ENCODE assay signal across 9 cellular contexts in genomic region chr10:69237528-69238159, GRCh38. TPM values are rescaled to one million over a fixed set of nuclear protein-coding genes. Genes with fewer than 3 reads are reported as not detected.
A peak's percentile ranks its signal among the peaks of the same experiment; 100 is the strongest.
DNase-seq lines count a peak whose midpoint lies in the region; ATAC-seq and TF ChIP-seq lines count a peak whose summit lies in the region.
"Had no signal": no experiment of that assay in that cellular context is flagged by ENCODE, and none has a peak within 500 bp of the region (broad histone marks: within the 10 kb centered on the region; RNA-seq: fewer than 3 reads in every experiment).

No MANE protein-coding gene starts in this region.

- ATAC-seq in T-cell (replicated peaks in 1 of 4) (peak; percentile 83 to 95 (median 91)), heart right ventricle (peak; percentile 95 to 100 (median 98))
- ATAC-seq in activated naive CD8-positive, alpha-beta T cell treated with anti-CD3 and anti-CD28 coated beads, Interleukin-2, amount 50 U/mL, for 24 hours: peak; percentile 95

- intact Hi-C loops in heart right ventricle (cut with DNase I): loop anchor here (1.0 to 10.0 kb wide), 11 partner anchors 77 to 401 kb away; partner anchors contain the start of gene FAM241B (in 2 of the 10)

- no peak overlapping the region for H3K4me3 ChIP-seq in HFF-Myc (replicated peaks; ENCODE audit: low read depth, low read length)
- H3K4me3 ChIP-seq in heart right ventricle: no peak overlapping the region

- H3K4me3 Mint-ChIP-seq in T-cell: no peak overlapping the region
- no peak overlapping the region for H3K4me3 Mint-ChIP-seq in activated naive CD8-positive, alpha-beta T cell treated with anti-CD3 and anti-CD28 coated beads, Interleukin-2, amount 50 U/mL, for 24 hours

- H3K27me3 ChIP-seq in heart right ventricle: no peaks in the 10 kb centered on the region

- H3K27me3 Mint-ChIP-seq in T-cell: no peaks in the 10 kb centered on the region
- no peaks in the 10 kb centered on the region for H3K27me3 Mint-ChIP-seq in activated naive CD8-positive, alpha-beta T cell treated with anti-CD3 and anti-CD28 coated beads, Interleukin-2, amount 50 U/mL, for 24 hours

- peaks cover 14 to 25% (median 20%) of the 10 kb centered on the region in 3 donors for H3K4me1 Mint-ChIP-seq in T-cell
- peaks cover 10% of the 10 kb centered on the region for H3K4me1 Mint-ChIP-seq in activated naive CD8-positive, alpha-beta T cell treated with anti-CD3 and anti-CD28 coated beads, Interleukin-2, amount 50 U/mL, for 24 hours

- POLR2A ChIA-PET in T-cell (lab: Charles Lee): no interaction called here

- H3K27ac Mint-ChIP-seq in T-cell: no peak overlapping the region
- no peak overlapping the region for H3K27ac Mint-ChIP-seq in activated naive CD8-positive, alpha-beta T cell treated with anti-CD3 and anti-CD28 coated beads, Interleukin-2, amount 50 U/mL, for 24 hours

- DNase-seq in HFF-Myc (ENCODE audit: extremely low read depth, low read depth): peak; percentile 37
- DNase-seq in NCI-H1105 treated with DMSO at 0.1 percent for 48 hours (lab: John Stamatoyannopoulos, UW): peak; percentile 65
- peak; percentile 50 to 91 (median 82) for DNase-seq in T-cell
- peak; percentile 91 for DNase-seq in activated naive CD8-positive, alpha-beta T cell treated with anti-CD3 and anti-CD28 coated beads, Interleukin-2, amount 50 U/mL, for 24 hours
- peak; percentile 88 to 91 for DNase-seq in heart right ventricle
- DNase-seq in renal cortical epithelial cell (ENCODE audit: low read depth): peak; percentile 39
- DNase-seq in NCI-H524 treated with DMSO at 0.1 percent for 48 hours (lab: John Stamatoyannopoulos, UW): no peak

- no peak overlapping the region for H3K27ac ChIP-seq in heart right ventricle

- H3K36me3 ChIP-seq in heart right ventricle: no peaks in the 10 kb centered on the region

- H3K9me3 ChIP-seq in heart right ventricle: no peaks in the 10 kb centered on the region

- H3K9me3 Mint-ChIP-seq in T-cell: no peaks in the 10 kb centered on the region
- no peaks in the 10 kb centered on the region for H3K9me3 Mint-ChIP-seq in activated naive CD8-positive, alpha-beta T cell treated with anti-CD3 and anti-CD28 coated beads, Interleukin-2, amount 50 U/mL, for 24 hours

- WGBS in heart right ventricle, 2 donors: 18 to 23% methylated on average over 17 of the region's 17 CpGs

- peaks cover 0 to 19% (median 4%) of the 10 kb centered on the region in 9 donors for H3K4me1 ChIP-seq in heart right ventricle

- peak; percentile 58 for TF ChIP-seq CTCF in GM12801 (IDR thresholded peaks at IDR 0.05; ENCODE audit: extremely low read depth, insufficient read length)
- TF ChIP-seq CTCF in HFF-Myc (IDR thresholded peaks at IDR 0.05; ENCODE audit: low read depth, low read length, missing control alignments): peak; percentile 95
- TF ChIP-seq CTCF in heart right ventricle (IDR thresholded peaks at IDR 0.05): peak; percentile 76 to 96 (median 93)

- CTCF ChIA-PET in T-cell (lab: Charles Lee): interaction anchor here (0.6 to 1.7 kb wide), 3 partner anchors 18 to 155 kb away, joined by 3 to 5 read pairs (median 3); partner anchors contain the start of gene HKDC1 (in 1 of the 2)

- no peaks in the 10 kb centered on the region for H3K36me3 Mint-ChIP-seq in T-cell
- H3K36me3 Mint-ChIP-seq in activated naive CD8-positive, alpha-beta T cell treated with anti-CD3 and anti-CD28 coated beads, Interleukin-2, amount 50 U/mL, for 24 hours (ENCODE audit: low read depth): no peaks in the 10 kb centered on the region

RNA-seq across cellular contexts. Expression of gene HKDC1, which starts 17.5 kb away (rescaled TPM):
- total RNA-seq in T-cell (1 to 10 TPM; 2.3 to 6.5 (median 5.2) TPM), heart right ventricle (under 1 TPM in 1 of 10 donors, not detected in 9; 0.07 TPM), renal cortical epithelial cell (51.7 and 117 TPM in 2 replicates)
- polyA plus RNA-seq in heart right ventricle: under 1 TPM in 1 of 2 donors, not detected in 1; 0.03 TPM
- total RNA-seq: pulmonary artery endothelial cell had no signal

RNA-seq across cellular contexts. Expression of gene HK1, which starts 40.7 kb away (rescaled TPM):
- total RNA-seq in T-cell (10 to 100 TPM; 66.3 to 85.5 (median 83.6) TPM), heart right ventricle (100 to 1,000 TPM; 178 to 322 (median 239) TPM), renal cortical epithelial cell (69.6 and 131 TPM in 2 replicates)
- 100 to 1,000 TPM in 1 of 2 donors, 10 to 100 TPM in 1; 51.9 to 161 TPM for polyA plus RNA-seq in heart right ventricle

RNA-seq across cellular contexts. Expression of gene SUPV3L1, which starts 57.6 kb away (rescaled TPM):
- total RNA-seq in T-cell (10 to 100 TPM; 34.1 to 50.7 (median 36.1) TPM), heart right ventricle (10 to 100 TPM; 32.9 to 49.4 (median 38.0) TPM), renal cortical epithelial cell (31.6 and 31.9 TPM in 2 replicates)
- polyA plus RNA-seq in heart right ventricle: 100 to 1,000 TPM in 1 of 2 donors, 10 to 100 TPM in 1; 23.8 to 139 TPM
